Comparison of ENCODE assay signal across 8 cellular contexts in the genomic region with DNA sequence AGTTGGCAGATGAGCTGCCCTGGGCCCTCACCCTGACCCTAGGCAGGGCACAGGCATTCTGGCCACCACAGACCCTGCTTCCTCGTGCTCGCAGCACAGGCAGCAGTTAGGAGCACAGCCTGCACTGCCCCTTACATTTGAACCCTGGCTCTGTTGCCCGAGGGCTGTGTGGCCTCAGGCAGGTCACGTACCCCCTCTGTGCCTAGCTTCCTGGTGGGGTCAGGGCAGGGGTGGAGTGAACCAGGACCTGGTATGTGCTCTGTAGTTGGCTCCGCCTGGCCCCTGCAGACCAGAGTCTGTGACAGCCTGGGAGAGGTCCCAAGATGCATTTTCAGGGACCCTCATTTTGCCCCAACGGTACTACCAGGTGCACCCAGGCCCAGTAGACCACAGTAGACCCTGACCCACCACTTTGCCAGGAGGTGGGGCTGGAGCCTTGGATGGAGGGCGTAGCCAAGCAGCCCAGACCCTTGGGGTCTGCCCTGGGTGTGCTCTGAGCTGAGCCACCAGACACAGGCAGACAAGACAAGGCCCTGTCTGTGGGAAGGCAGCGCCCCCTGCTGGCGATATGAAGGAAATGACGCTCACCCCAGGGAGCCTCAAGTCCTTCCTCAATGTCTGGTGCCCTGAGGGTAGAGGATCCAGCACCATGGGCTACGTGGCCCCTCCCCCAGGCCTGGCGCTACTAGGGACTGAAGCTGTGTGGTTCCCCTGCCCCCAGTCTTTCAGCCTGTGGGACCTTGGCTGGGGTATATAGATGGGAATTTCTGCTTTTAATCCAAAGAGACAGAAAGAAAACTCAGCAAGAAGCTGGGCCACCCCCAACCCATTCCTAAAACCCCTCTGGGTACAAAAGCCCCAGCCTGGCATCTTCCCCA. TPM values are rescaled to one million over a fixed set of nuclear protein-coding genes. Genes with fewer than 3 reads are reported as not detected.
DNase-seq lines count a peak whose midpoint lies in the region; ATAC-seq and TF ChIP-seq lines count a peak whose summit lies in the region.

No MANE protein-coding gene starts in this region.

- no peak overlapping the region for H2AFZ ChIP-seq in GM23338

- H3F3A ChIP-seq in GM23338 (replicated peaks; ENCODE audit: low read depth), result peaks cover 34% of the 10 kb centered on the region

- H3K36me3 Mint-ChIP-seq in GM23338 (ENCODE audit: low read depth), result no peaks in the 10 kb centered on the region
- H3K36me3 Mint-ChIP-seq in central memory CD8-positive, alpha-beta T cell (ENCODE audit: insufficient read depth), result peaks cover 6% of the 10 kb centered on the region

- H3K79me2 ChIP-seq in GM23338 (replicated peaks; ENCODE audit: insufficient read depth), result no peaks in the 10 kb centered on the region

- H3K27me3 Mint-ChIP-seq in GM23338 (ENCODE audit: insufficient read depth, low read depth, poor library complexity), result peaks cover 58% of the 10 kb centered on the region
- H3K27me3 Mint-ChIP-seq in central memory CD8-positive, alpha-beta T cell, result peaks cover 19% of the 10 kb centered on the region

- no peak overlapping the region; the same call in 2 of the 3 replicates for H3K4me3 Mint-ChIP-seq in GM23338
- H3K4me3 Mint-ChIP-seq in central memory CD8-positive, alpha-beta T cell, result no peak overlapping the region

- peak overlapping the region; percentile 87 for H3K4me2 ChIP-seq in GM23338

- H3K27me3 ChIP-seq in GM23338 (ENCODE audit: insufficient read depth) (peaks cover 60% of the 10 kb centered on the region), layer of hippocampus (ENCODE audit: control insufficient read depth, insufficient read depth, low read length) (no peaks in the 10 kb centered on the region)

- peak overlapping the region; percentile 59; the same call in 1 of the 2 replicates for H3K4me3 ChIP-seq in GM23338

- H3K36me3 ChIP-seq in GM23338 (ENCODE audit: insufficient read depth), result no peaks in the 10 kb centered on the region

- H3K4me1 Mint-ChIP-seq in GM23338, result peaks cover 40% of the 10 kb centered on the region
- H3K4me1 Mint-ChIP-seq in central memory CD8-positive, alpha-beta T cell, result peaks cover 16% of the 10 kb centered on the region

- H3K9me2 ChIP-seq in GM23338 (ENCODE audit: insufficient read depth), result no peaks in the 10 kb centered on the region

- 0 out of 2 replicates have a peak, but pooled peaks cover 5% of the 10 kb centered on the region for H4K20me1 ChIP-seq in GM23338 (replicated peaks; ENCODE audit: insufficient read depth)

- DNase-seq in Ammon's horn (ENCODE audit: low spot score) (peak; percentile 96), GM23338 (ENCODE audit: low spot score) (peak; percentile 90), NCI-H2227 (lab: John Stamatoyannopoulos, UW; ENCODE audit: unreplicated experiment) (peak; percentile 81)
- peak; percentile 72 for DNase-seq in activated CD4-positive, CD25-positive, alpha-beta regulatory T cell treated with anti-CD3 and anti-CD28 coated beads, Interleukin-2, amount 50 U/mL, for 16 hours (ENCODE audit: low read depth, low spot score)
- DNase-seq in central memory CD8-positive, alpha-beta T cell (ENCODE audit: low spot score in 2 of 2), result peak; percentile 70 to 74
- DNase-seq in stimulated activated CD4-positive, alpha-beta T cell treated with anti-CD3 and anti-CD28 coated beads, Interleukin-1b, Interleukin-23, amount 100 ng/mL, for 1 hour (ENCODE audit: low read depth in 2 of 2), result peak; percentile 60 to 63

- peaks cover 42% of the 10 kb centered on the region for H3K4me1 ChIP-seq in GM23338 (ENCODE audit: insufficient read depth)

- peak; percentile 84 to 99 for TF ChIP-seq CTCF in GM23338 (conservative IDR thresholded peaks at IDR 0.05; ENCODE audit: low read depth in 2 of 2)

- H3K27ac ChIP-seq in GM23338 (ENCODE audit: low read depth) (no peak overlapping the region), layer of hippocampus (ENCODE audit: low read depth, low read length) (peak overlapping the region; percentile 86)

- no peak overlapping the region for H3K27ac Mint-ChIP-seq in GM23338
- H3K27ac Mint-ChIP-seq in central memory CD8-positive, alpha-beta T cell (ENCODE audit: low read depth), result no peak overlapping the region

- ATAC-seq in GM23338 (peak; percentile 33), HG02642 (IDR thresholded peaks at IDR 0.05; ENCODE audit: poor library complexity, unreplicated experiment) (no peak)
- peak; percentile 77 for ATAC-seq in central memory CD8-positive, alpha-beta T cell (replicated peaks; ENCODE audit: extremely low read depth, poor library complexity, severe bottlenecking)

- H3K9me3 Mint-ChIP-seq in GM23338, result no peaks in the 10 kb centered on the region
- H3K9me3 Mint-ChIP-seq in central memory CD8-positive, alpha-beta T cell, result no peaks in the 10 kb centered on the region

TF ChIP-seq in GM23338, 12 proteins besides CTCF, POLR2A, EP300 and RAD21:
- TF ChIP-seq CREB1 (CRISPR knock-in tag; IDR thresholded peaks at IDR 0.05; ENCODE audit: low read depth) (peak; percentile 60), EZH2phosphoT487 (IDR thresholded peaks at IDR 0.05; ENCODE audit: unreplicated experiment) (no peak)
TF ChIP-seq in GM23338: peak in this region for 1.

RNA-seq across cellular contexts. Expression of gene LYL1, which starts 9.0 kb away (rescaled TPM):
- total RNA-seq in GM23338 (2014; rRNA removed; shearing (Covaris generic)), result 0.47 and 2.2 TPM in 2 replicates
- polyA plus RNA-seq in GM23338 (2016; fragmentation: Nextera tagmentation; extraction: Ambion mirVana), result 0.77 and 1.2 TPM in 2 replicates

RNA-seq across cellular contexts. Expression of gene TRMT1, which starts 22.9 kb away (rescaled TPM):
- total RNA-seq in GM23338 (2014; rRNA removed; shearing (Covaris generic)), result 76.4 and 88.6 TPM in 2 replicates
- polyA plus RNA-seq in GM23338 (2016; fragmentation: Nextera tagmentation; extraction: Ambion mirVana), result 90.1 and 92.6 TPM in 2 replicates

RNA-seq across cellular contexts. Expression of gene NACC1, which starts 24.4 kb away (rescaled TPM):
- 203 and 260 TPM in 2 replicates for total RNA-seq in GM23338 (2014; rRNA removed; shearing (Covaris generic))
- 12.4 and 16.1 TPM in 2 replicates for polyA plus RNA-seq in GM23338 (2016; fragmentation: Nextera tagmentation; extraction: Ambion mirVana)

RNA-seq across cellular contexts. Expression of gene STX10, which starts 56.5 kb away (rescaled TPM):
- 55.9 and 58.3 TPM in 2 replicates for total RNA-seq in GM23338 (2014; rRNA removed; shearing (Covaris generic))
- 42.8 and 44.0 TPM in 2 replicates for polyA plus RNA-seq in GM23338 (2016; fragmentation: Nextera tagmentation; extraction: Ambion mirVana)

RNA-seq across cellular contexts. Expression of gene IER2, which starts 56.6 kb away (rescaled TPM):
- 99.1 and 124 TPM in 2 replicates for total RNA-seq in GM23338 (2014; rRNA removed; shearing (Covaris generic))
- 191 and 200 TPM in 2 replicates for polyA plus RNA-seq in GM23338 (2016; fragmentation: Nextera tagmentation; extraction: Ambion mirVana)
